Comparison of ENCODE assay signal across 7 cellular contexts in the genomic region with DNA sequence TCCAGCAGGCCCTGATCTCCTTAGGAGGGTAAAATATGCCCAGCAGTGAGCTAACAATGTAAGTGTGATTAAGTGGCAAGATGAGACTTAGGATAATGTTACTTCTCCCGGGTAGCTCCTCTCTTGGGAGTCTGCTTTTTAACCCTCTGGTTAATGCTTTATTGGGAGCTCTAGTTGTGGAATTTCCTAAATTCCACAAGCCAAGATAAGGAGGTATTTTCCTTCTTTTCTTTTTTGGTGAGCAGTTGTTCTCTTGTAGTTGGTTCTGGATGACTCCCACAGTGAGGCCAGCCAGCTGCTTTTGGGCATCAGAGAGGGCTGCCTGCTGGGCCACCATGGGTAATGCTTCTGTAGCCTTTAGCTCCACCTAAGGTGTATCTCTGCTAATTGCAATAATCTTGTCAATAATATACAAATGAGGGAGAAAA. TPM values are rescaled to one million over a fixed set of nuclear protein-coding genes. Genes with fewer than 3 reads are reported as not detected.
DNase-seq lines count a peak whose midpoint lies in the region; ATAC-seq and TF ChIP-seq lines count a peak whose summit lies in the region.

No MANE protein-coding gene starts in this region.

- peak; percentile 28 for TF ChIP-seq RAD21 in IMR-90 (IDR thresholded peaks at IDR 0.05; ENCODE audit: low read length)

- H3K27ac Mint-ChIP-seq in activated CD8-positive, alpha-beta T cell treated with anti-CD3 and anti-CD28 coated beads, Interleukin-2, amount 10 ng/mL, durations not matched to agents 7 days and 5 days: peak overlapping the region; percentile 61

- TF ChIP-seq POLR2A in IMR-90 (IDR thresholded peaks at IDR 0.05; ENCODE audit: low read depth, low read length) (no peak), right lobe of liver (IDR thresholded peaks at IDR 0.05) (no peak)

- peak overlapping the region; percentile 37; the same call in 1 of the 2 replicates for H3K27ac ChIP-seq in IMR-90 (ENCODE audit: insufficient read depth, low read length)
- H3K27ac ChIP-seq in right lobe of liver: no peak overlapping the region
- H3K27ac ChIP-seq in caudate nucleus (ENCODE audit: low read depth, low read length): no peak overlapping the region

- no CpG with 5 or more reads among the region's 1 CpG for WGBS in IMR-90 (ENCODE audit: extremely low coverage in 2 of 2, insufficient read length in 1 of 2), 2 experiments
- WGBS in right lobe of liver (ENCODE audit: insufficient coverage, low coverage, low lambda C conversion rate, missing lambda C conversion rate): no CpG with 5 or more reads among the region's 1 CpG

- H3K56ac ChIP-seq in IMR-90 (ENCODE audit: extremely low read depth, insufficient read depth, low read length): no peak overlapping the region

- DNase-seq in GM10266 (ENCODE audit: extremely low spot score): peak; percentile 28
- DNase-seq in IMR-90: peak; percentile 18
- DNase-seq in activated CD8-positive, alpha-beta T cell treated with anti-CD3 and anti-CD28 coated beads, Interleukin-2, amount 10 ng/mL, durations not matched to agents 7 days and 5 days: peak; percentile 31
- DNase-seq in right lobe of liver: peak in 1 of 3 donors; percentile 26
- DNase-seq in NOMO-1 treated with DMSO at 0.1 percent for 48 hours (lab: John Stamatoyannopoulos, UW; ENCODE audit: unreplicated experiment): no peak
- no peak for DNase-seq in stimulated activated naive CD4-positive, alpha-beta T cell treated with Interleukin-2 at 50 U/mL for 16 hours (lab: John Stamatoyannopoulos, UW)
- no peak for DNase-seq in caudate nucleus (lab: John Stamatoyannopoulos, UW)

- H3K4me3 ChIP-seq in IMR-90 (ENCODE audit: insufficient read depth, low read depth, low read length) (no peak overlapping the region), right lobe of liver (no peak overlapping the region)

- in situ Hi-C loops in IMR-90 (cut with MboI; ENCODE audit: low sequenced_read_pairs): loop anchor here (5.0 kb wide), 1 partner anchor 118 kb away; no protein-coding TSS in a partner anchor

- H3K4me2 ChIP-seq in IMR-90 (ENCODE audit: low read depth, low read length): no peak overlapping the region

- peak overlapping the region; percentile 78 for H4K5ac ChIP-seq in IMR-90 (ENCODE audit: low read depth, low read length)

- H3K79me1 ChIP-seq in IMR-90 (ENCODE audit: low read depth in 1 of 2, low read length in 2 of 2): no peaks in the 10 kb centered on the region

- H2BK15ac ChIP-seq in IMR-90 (ENCODE audit: low read depth, low read length): 0 out of 3 replicates have a peak overlapping the region, but pooled peaks have one; percentile 2

- H3K14ac ChIP-seq in IMR-90 (replicated peaks; ENCODE audit: low read depth, low read length): no peak overlapping the region

- H3K36me3 Mint-ChIP-seq in activated CD8-positive, alpha-beta T cell treated with anti-CD3 and anti-CD28 coated beads, Interleukin-2, amount 10 ng/mL, durations not matched to agents 7 days and 5 days (ENCODE audit: low read depth): peaks cover 9% of the 10 kb centered on the region

- no peaks in the 10 kb centered on the region for H3K9me1 ChIP-seq in IMR-90 (ENCODE audit: insufficient read depth, low read length)

- no peak overlapping the region for H2AK5ac ChIP-seq in IMR-90 (ENCODE audit: low read depth, low read length)

- no peaks in the 10 kb centered on the region for H4K20me1 ChIP-seq in IMR-90 (ENCODE audit: insufficient read depth, low read length)

- POLR2A ChIA-PET in IMR-90 (lab: Charles Lee; ENCODE audit: unreplicated experiment): no interaction called here
- POLR2A ChIA-PET in activated CD8-positive, alpha-beta T cell treated with anti-CD3 and anti-CD28 coated beads, Interleukin-2, amount 10 ng/mL, durations not matched to agents 7 days and 5 days (lab: Charles Lee): interaction anchor here (0.8 kb wide), 1 partner anchor 19 kb away, joined by 4 read pairs; a partner anchor contains a TSS

- no peak overlapping the region for H3K4ac ChIP-seq in IMR-90 (ENCODE audit: low read depth, low read length)

- H4K91ac ChIP-seq in IMR-90 (ENCODE audit: insufficient read depth, low read depth, low read length): no peak overlapping the region

- H3K27me3 Mint-ChIP-seq in activated CD8-positive, alpha-beta T cell treated with anti-CD3 and anti-CD28 coated beads, Interleukin-2, amount 10 ng/mL, durations not matched to agents 7 days and 5 days (ENCODE audit: low read depth): peaks cover 5% of the 10 kb centered on the region

- peak overlapping the region; percentile 73 for H3K18ac ChIP-seq in IMR-90 (ENCODE audit: low read depth, low read length)

- no peak overlapping the region for H2AFZ ChIP-seq in IMR-90 (replicated peaks; ENCODE audit: low read length, poor library complexity)

- intact Hi-C loops in IMR-90 (cut with micrococcal nuclease): no loop called here
- intact Hi-C loops in right lobe of liver (cut with DNase I): no loop called here

- TF ChIP-seq CTCF in GM10266 (IDR thresholded peaks at IDR 0.05; ENCODE audit: control insufficient read depth, insufficient read depth, low read depth, missing control alignments): peak; percentile 34
- peak; percentile 25 for TF ChIP-seq CTCF in IMR-90 (conservative IDR thresholded peaks at IDR 0.05; ENCODE audit: low read depth, low read length)
- TF ChIP-seq CTCF in right lobe of liver (IDR thresholded peaks at IDR 0.05): peak; percentile 26 to 45 (median 44)

- H3K4me1 ChIP-seq in IMR-90 (ENCODE audit: control insufficient read depth, insufficient read depth, low read length): peaks cover 22% of the 10 kb centered on the region
- H3K4me1 ChIP-seq in right lobe of liver: no peaks in the 10 kb centered on the region

- no peak overlapping the region for H3K23ac ChIP-seq in IMR-90 (ENCODE audit: low read depth, low read length)

- H3K36me3 ChIP-seq in IMR-90 (ENCODE audit: control insufficient read depth, insufficient read depth, low read length) (no peaks in the 10 kb centered on the region), right lobe of liver (no peaks in the 10 kb centered on the region)

- no peak overlapping the region for H3K9ac ChIP-seq in IMR-90 (ENCODE audit: low read depth, low read length)

- no TSS peak for BruUV-seq in IMR-90 (replicated peaks; lab: Mats Ljungman, UMichigan)

- peaks cover 22% of the 10 kb centered on the region for H3K4me1 Mint-ChIP-seq in activated CD8-positive, alpha-beta T cell treated with anti-CD3 and anti-CD28 coated beads, Interleukin-2, amount 10 ng/mL, durations not matched to agents 7 days and 5 days (ENCODE audit: low read depth)

- H2BK120ac ChIP-seq in IMR-90 (ENCODE audit: low read depth, low read length): peak overlapping the region; percentile 2; the same call in 1 of the 2 replicates

- no peaks in the 10 kb centered on the region for H3K9me3 Mint-ChIP-seq in activated CD8-positive, alpha-beta T cell treated with anti-CD3 and anti-CD28 coated beads, Interleukin-2, amount 10 ng/mL, durations not matched to agents 7 days and 5 days (ENCODE audit: insufficient read depth)

- H3K9me3 ChIP-seq in IMR-90 (ENCODE audit: control insufficient read depth, insufficient read depth, low read length) (no peaks in the 10 kb centered on the region), right lobe of liver (no peaks in the 10 kb centered on the region)

- H4K8ac ChIP-seq in IMR-90 (ENCODE audit: low read depth in 2 of 2, low read length in 2 of 2): peak overlapping the region; percentile 10 to 22; a peak in 1 of 4 replicates

- H2BK5ac ChIP-seq in IMR-90 (ENCODE audit: low read depth, low read length, poor library complexity, severe bottlenecking): peak overlapping the region; percentile 11

- no peak overlapping the region for H2AK9ac ChIP-seq in IMR-90 (replicated peaks; ENCODE audit: low read depth, low read length, poor library complexity)

- dilution Hi-C loops in IMR-90 (cut with HindIII; ENCODE audit: low sequenced_read_pairs, unreplicated experiment): no loop called here

- CTCF ChIA-PET in IMR-90 (lab: Yijun Ruan, JAX): interaction anchor here (0.5 to 1.5 kb wide), 4 partner anchors 17 to 498 kb away, joined by 3 to 7 read pairs (median 5); no protein-coding TSS in a partner anchor
- CTCF ChIA-PET in activated CD8-positive, alpha-beta T cell treated with anti-CD3 and anti-CD28 coated beads, Interleukin-2, amount 10 ng/mL, durations not matched to agents 7 days and 5 days (lab: Charles Lee): interaction anchor here (0.8 to 2.8 kb wide), 19 partner anchors 8 to 452 kb away, joined by 3 to 41 read pairs (median 4); a partner anchor contains a TSS

- no peak overlapping the region for H2BK20ac ChIP-seq in IMR-90 (ENCODE audit: low read depth, low read length)

- no peak overlapping the region for H3K4me3 Mint-ChIP-seq in activated CD8-positive, alpha-beta T cell treated with anti-CD3 and anti-CD28 coated beads, Interleukin-2, amount 10 ng/mL, durations not matched to agents 7 days and 5 days

- H3K27me3 ChIP-seq in IMR-90 (ENCODE audit: control insufficient read depth, insufficient read depth, low read length) (peaks cover 2% of the 10 kb centered on the region; the same call in 1 of the 2 replicates), right lobe of liver (no peaks in the 10 kb centered on the region)

- ATAC-seq in IMR-90 (ENCODE audit: low read depth) (peak; percentile 68), right lobe of liver (peak; percentile 71 to 89 (median 86))
- no peak for ATAC-seq in activated CD8-positive, alpha-beta T cell treated with anti-CD3 and anti-CD28 coated beads, Interleukin-2, amount 10 ng/mL, durations not matched to agents 7 days and 5 days

RNA-seq across cellular contexts. Expression of a gene that starts 19.3 kb away (rescaled TPM):
- total RNA-seq in IMR-90 (2012; rRNA removed): 16.3 and 23.1 TPM in 2 replicates
- 31.3 and 33.5 TPM in 2 replicates for polyA plus RNA-seq in IMR-90 (2012; rRNA removed)
- polyA plus RNA-seq in IMR-90 (2012; cell fraction: cytosol; rRNA removed): 22.6 and 25.9 TPM in 2 replicates
- 36.7 and 40.2 TPM in 2 replicates for polyA plus RNA-seq in IMR-90 (2012; cell fraction: nucleus; rRNA removed; ENCODE audit: low replicate concordance)
- 10 to 100 TPM; 25.5 to 29.5 TPM for total RNA-seq in activated CD8-positive, alpha-beta T cell treated with anti-CD3 and anti-CD28 coated beads, Interleukin-2, amount 10 ng/mL, durations not matched to agents 7 days and 5 days
- 1 to 10 TPM; 4.7 to 8.0 (median 6.7) TPM for total RNA-seq in right lobe of liver

RNA-seq across cellular contexts. Expression of a gene that starts 36.2 kb away (rescaled TPM):
- total RNA-seq in IMR-90 (2012; rRNA removed): 30.5 and 51.4 TPM in 2 replicates
- polyA plus RNA-seq in IMR-90 (2012; rRNA removed): 11.2 and 15.3 TPM in 2 replicates
- polyA plus RNA-seq in IMR-90 (2012; cell fraction: cytosol; rRNA removed): 3.2 and 4.2 TPM in 2 replicates
- 4.7 and 10.9 TPM in 2 replicates for polyA plus RNA-seq in IMR-90 (2012; cell fraction: nucleus; rRNA removed; ENCODE audit: low replicate concordance)
- total RNA-seq in activated CD8-positive, alpha-beta T cell treated with anti-CD3 and anti-CD28 coated beads, Interleukin-2, amount 10 ng/mL, durations not matched to agents 7 days and 5 days: 10 to 100 TPM; 26.4 to 27.0 TPM
- total RNA-seq in right lobe of liver: 10 to 100 TPM in 2 of 6 experiments, 1 to 10 TPM in 4; 7.3 to 14.1 (median 9.1) TPM

RNA-seq across cellular contexts. Expression of a gene that starts 39.4 kb away (rescaled TPM):
- 10.0 and 11.7 TPM in 2 replicates for total RNA-seq in IMR-90 (2012; rRNA removed)
- polyA plus RNA-seq in IMR-90 (2012; rRNA removed): 1.7 and 1.8 TPM in 2 replicates
- polyA plus RNA-seq in IMR-90 (2012; cell fraction: cytosol; rRNA removed): 0.53 and 0.58 TPM in 2 replicates
- 1.1 and 2.6 TPM in 2 replicates for polyA plus RNA-seq in IMR-90 (2012; cell fraction: nucleus; rRNA removed; ENCODE audit: low replicate concordance)
- total RNA-seq in activated CD8-positive, alpha-beta T cell treated with anti-CD3 and anti-CD28 coated beads, Interleukin-2, amount 10 ng/mL, durations not matched to agents 7 days and 5 days: 1 to 10 TPM; 1.9 to 2.6 TPM
- 1 to 10 TPM; 3.2 to 6.7 (median 4.4) TPM for total RNA-seq in right lobe of liver

Comparison
In these comparisons a context has a peak if more than half of its experiments do, and no peak if none do; other contexts are left out.
1. DNase-seq: peak in GM10266 (single experiment), IMR-90 (single experiment) and activated CD8-positive, alpha-beta T cell treated with anti-CD3 and anti-CD28 coated beads, Interleukin-2, amount 10 ng/mL, durations not matched to agents 7 days and 5 days (single experiment); none in NOMO-1 treated with DMSO at 0.1 percent for 48 hours (single experiment), stimulated activated naive CD4-positive, alpha-beta T cell treated with Interleukin-2 at 50 U/mL for 16 hours (single experiment) and caudate nucleus (0 of 61).
2. Peak in every context shown above with its lines, with median percentiles within 50 percentile points of each other: CTCF ChIP-seq.